Comparison of ENCODE assay signal across 8 cellular contexts in the genomic region with DNA sequence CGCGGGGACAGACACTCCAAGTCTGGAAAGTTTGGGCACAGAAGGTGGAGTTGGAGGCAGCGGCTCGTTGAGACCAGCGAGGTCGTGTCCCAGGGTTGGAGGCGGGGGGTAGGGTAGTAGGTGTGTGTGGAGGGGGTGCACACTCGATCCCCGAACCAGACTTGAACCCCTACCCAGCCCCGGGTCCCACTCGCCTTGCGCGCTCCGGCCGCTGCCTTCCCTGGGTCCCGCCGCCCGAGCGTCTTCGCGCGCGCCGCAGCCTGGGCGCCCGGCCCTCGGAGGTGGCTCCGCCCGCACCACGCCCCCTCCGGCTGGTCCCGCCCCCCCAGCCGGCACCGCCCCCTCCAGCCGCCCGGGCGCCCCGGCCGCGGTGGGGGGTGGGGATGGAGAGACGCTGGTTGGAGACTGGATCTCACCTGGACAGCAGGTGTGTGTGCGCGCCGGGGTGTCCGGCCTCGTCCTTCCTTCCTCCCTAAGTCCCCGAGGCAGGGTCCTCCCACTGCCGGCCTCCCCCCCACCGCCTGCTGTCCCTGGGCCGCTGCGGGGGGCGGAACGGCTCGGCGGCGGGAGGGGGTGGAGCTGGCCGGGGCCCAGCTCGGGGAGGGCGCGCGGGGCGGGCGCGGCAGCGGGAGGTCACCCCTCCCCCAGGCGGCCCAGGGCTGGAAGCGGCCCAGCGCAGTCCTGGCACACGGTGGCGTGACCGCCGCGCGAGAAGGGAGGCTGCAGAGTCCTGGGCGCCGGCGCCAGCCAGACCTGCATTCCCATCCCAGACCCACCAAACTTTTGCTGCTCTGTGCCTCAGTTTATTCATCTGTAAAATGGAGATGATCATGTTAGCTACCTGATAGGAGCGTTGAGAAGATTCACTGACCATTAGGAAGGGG. TPM values are rescaled to one million over a fixed set of nuclear protein-coding genes. Genes with fewer than 3 reads are reported as not detected.
DNase-seq lines count a peak whose midpoint lies in the region; ATAC-seq and TF ChIP-seq lines count a peak whose summit lies in the region.

A gene (minus strand): TSS at position 255 of the 884 bp plus-strand sequence. CDS start 3,034 bp downstream, outside the sequence.

- H3K36me3 ChIP-seq in BE2C (peaks cover 2% of the 10 kb centered on the region), endodermal cell (ENCODE audit: control insufficient read depth, insufficient read depth, low read length) (no peaks in the 10 kb centered on the region)

- H3K9me3 ChIP-seq in BE2C, result no peaks in the 10 kb centered on the region
- no peaks in the 10 kb centered on the region for H3K9me3 ChIP-seq in endodermal cell (ENCODE audit: control insufficient read depth, low read length)

- no peaks in the 10 kb centered on the region for H3K9me3 Mint-ChIP-seq in endodermal cell

- peak within 1 kb of the TSS; percentile 67 for H3K4me3 ChIP-seq in BE2C (ENCODE audit: low read depth, low read length)
- H3K4me3 ChIP-seq in endodermal cell (ENCODE audit: low read length), result peak within 1 kb of the TSS; percentile 89

- WGBS in endodermal cell (ENCODE audit: insufficient coverage in 1 of 2, insufficient read length in 1 of 2), 2 experiments, result 2 to 17% methylated on average over 22 to 76 of the region's 78 CpGs

- TF ChIP-seq CTCF in BE2C (IDR thresholded peaks at IDR 0.05; ENCODE audit: low read depth, low read length), result no peak
- TF ChIP-seq CTCF in endodermal cell (conservative IDR thresholded peaks at IDR 0.05), result peak; percentile 41

- peak; percentile 81 for ATAC-seq in GM19324 (IDR thresholded peaks at IDR 0.05; ENCODE audit: low FRiP score, unreplicated experiment)
- peak; percentile 76 for ATAC-seq in HG03521 (IDR thresholded peaks at IDR 0.05; ENCODE audit: unreplicated experiment)

- DNase-seq in BE2C, result peak; percentile 88
- peak; percentile 63 to 87 for DNase-seq in NOMO-1 (lab: John Stamatoyannopoulos, UW; ENCODE audit: unreplicated experiment in 2 of 2)
- peak; percentile 68 for DNase-seq in activated CD8-positive, alpha-beta memory T cell treated with anti-CD3 and anti-CD28 coated beads, Interleukin-2, amount 50 U/mL, for 4 hours
- peak; percentile 97 for DNase-seq in endodermal cell
- peak; percentile 95 for DNase-seq in mesenteric fat pad (ENCODE audit: low spot score)
- DNase-seq in stimulated activated CD8-positive, alpha-beta memory T cell treated with anti-CD3 and anti-CD28 coated beads, Interleukin-15, amount 100 ng/mL, for 1 hour (ENCODE audit: low read depth), result peak; percentile 49

- H3K4me3 Mint-ChIP-seq in endodermal cell, result peak within 1 kb of the TSS; percentile 75

- H3K27me3 ChIP-seq in BE2C (no peaks in the 10 kb centered on the region), endodermal cell (ENCODE audit: control insufficient read depth, insufficient read depth, low read length, poor library complexity, severe bottlenecking) (no peaks in the 10 kb centered on the region)

- no peaks in the 10 kb centered on the region for H3K27me3 Mint-ChIP-seq in endodermal cell (ENCODE audit: insufficient read depth)

- H3K27ac Mint-ChIP-seq in endodermal cell, result peak within 1 kb of the TSS; percentile 96

- no peak within 1 kb of the TSS for H3K27ac ChIP-seq in endodermal cell (ENCODE audit: low read depth, low read length)

- peaks cover 7% of the 10 kb centered on the region for H3K4me1 Mint-ChIP-seq in endodermal cell

- H3K4me1 ChIP-seq in BE2C, result no peaks in the 10 kb centered on the region
- H3K4me1 ChIP-seq in endodermal cell (ENCODE audit: control insufficient read depth, insufficient read depth, low read length), result no peaks in the 10 kb centered on the region

- peak within 1 kb of the TSS; percentile 72 for H3K9ac ChIP-seq in endodermal cell (ENCODE audit: extremely low read depth, low read length, poor library complexity, severe bottlenecking)

- peaks cover 10% of the 10 kb centered on the region for H3K36me3 Mint-ChIP-seq in endodermal cell (ENCODE audit: low read depth)

RNA-seq across cellular contexts. Expression of the gene that starts here (rescaled TPM):
- 38.0 TPM for polyA plus RNA-seq in BE2C (2012; ENCODE audit: insufficient read depth, insufficient read length, low read depth)
- total RNA-seq in endodermal cell (10 to 100 TPM; 74.2 to 87.7 TPM), mesenteric fat pad (121 TPM)
- polyA plus RNA-seq in endodermal cell (2013, experiment 1 of 2), result 27.0 TPM
- 29.6 TPM for polyA plus RNA-seq in endodermal cell (2013, experiment 2 of 2)
